In genomic region chr15:93065641-93066045, GRCh38 we compare ENCODE assay signal across 1 cellular context.
TF ChIP-seq lines count a peak whose summit lies in the region.

No MANE protein-coding gene starts in this region.

TF ChIP-seq in HepG2, 621 proteins besides CTCF, POLR2A, EP300 and RAD21 (continued from another document):
- TF ChIP-seq ZNF431 (CRISPR knock-in tag; IDR thresholded peaks at IDR 0.05; ENCODE audit: borderline replicate concordance, low read depth) = no peak
- no peak for TF ChIP-seq ZNF263 (CRISPR knock-in tag; IDR thresholded peaks at IDR 0.05)
TF ChIP-seq in HepG2: peak in this region for 0.
